Comparison of ENCODE assay signal across 18 cellular contexts in the genomic region with DNA sequence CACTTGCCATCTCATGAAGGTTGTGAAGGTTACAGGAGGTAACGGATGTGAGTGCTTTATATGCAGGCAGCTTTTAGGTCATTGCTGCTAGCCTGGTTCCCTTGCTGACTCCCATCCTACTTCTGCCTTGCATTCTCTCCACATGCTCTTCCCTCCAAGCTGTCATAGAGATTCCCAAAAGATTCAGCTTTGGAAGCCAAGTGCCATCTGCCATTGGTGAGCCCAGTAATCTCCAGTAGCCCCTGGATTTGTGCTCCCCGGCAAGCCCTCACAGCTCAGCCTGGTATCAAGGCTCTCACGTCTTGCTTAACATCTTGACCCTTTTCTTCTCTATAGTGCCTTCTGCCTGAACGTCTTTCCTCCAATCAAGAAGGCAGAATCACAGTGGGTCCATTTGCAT.
"Had no signal": no experiment of that assay in that cellular context is flagged by ENCODE, and none has a peak within 500 bp of the region (broad histone marks: within the 10 kb centered on the region; RNA-seq: fewer than 3 reads in every experiment).

No MANE protein-coding gene starts in this region.

- H3K27ac ChIP-seq: hepatocyte, left ventricle myocardium inferior, lower lobe of right lung, neural progenitor cell, ovary had no signal

- H3K4me1 ChIP-seq: lower lobe of right lung, neural progenitor cell had no signal

- H3K27me3 ChIP-seq: hepatocyte, neural progenitor cell, ovary had no signal

- H3K4me3 ChIP-seq: hepatocyte, left ventricle myocardium inferior, lower lobe of right lung, neural progenitor cell, ovary, smooth muscle cell had no signal

- H3K9me3 ChIP-seq: left ventricle myocardium inferior, lower lobe of right lung, ovary had no signal

- ATAC-seq: esophagus mucosa, left cardiac atrium, lower lobe of right lung, right cardiac atrium had no signal

- DNase-seq: effector memory CD4-positive, alpha-beta T cell; head of caudate nucleus; kidney; left cardiac atrium; left ventricle myocardium inferior; lower lobe of right lung; mesenchymal stem cell; midbrain; nucleus accumbens; ovary; right cardiac atrium; stimulated activated CD4-positive, alpha-beta T cell treated with anti-CD3 and anti-CD28 coated beads, Interleukin-2, amount 100 ng/mL, for 48 hours; stimulated activated naive CD4-positive, alpha-beta T cell treated with Interleukin-2 at 50 U/mL for 16 hours; trophoblast cell had no signal

- H3K36me3 ChIP-seq: left ventricle myocardium inferior, lower lobe of right lung, neural progenitor cell, ovary had no signal
